ENCODE assay signal across 18 cellular contexts in genomic region chr11:4059424-4059823, GRCh38. TPM values are rescaled to one million over a fixed set of nuclear protein-coding genes. Genes with fewer than 3 reads are reported as not detected.
DNase-seq lines count a peak whose midpoint lies in the region; ATAC-seq and TF ChIP-seq lines count a peak whose summit lies in the region.
"Had no signal": no experiment of that assay in that cellular context is flagged by ENCODE, and none has a peak within 500 bp of the region (broad histone marks: within the 10 kb centered on the region; RNA-seq: fewer than 3 reads in every experiment).

No MANE protein-coding gene starts in this region.

- intact Hi-C loops in head of caudate nucleus (cut with DNase I) = no loop called here

- peak overlapping the region; percentile 92 for H3K27ac Mint-ChIP-seq in activated naive CD8-positive, alpha-beta T cell
- H3K27ac Mint-ChIP-seq in activated naive CD8-positive, alpha-beta T cell treated with anti-CD3 and anti-CD28 coated beads for 36 hours = no peak overlapping the region
- peak overlapping the region; percentile 50 for H3K27ac Mint-ChIP-seq in activated T-helper 17 cell treated with anti-CD3 and anti-CD28 coated beads, Interleukin-2, amount 50 U/mL, for 72 hours

- no peaks in the 10 kb centered on the region for H3K27me3 Mint-ChIP-seq in activated naive CD8-positive, alpha-beta T cell
- H3K27me3 Mint-ChIP-seq in activated naive CD8-positive, alpha-beta T cell treated with anti-CD3 and anti-CD28 coated beads for 36 hours = no peaks in the 10 kb centered on the region
- H3K27me3 Mint-ChIP-seq in activated T-helper 17 cell treated with anti-CD3 and anti-CD28 coated beads, Interleukin-2, amount 50 U/mL, for 72 hours = no peaks in the 10 kb centered on the region

- H3K4me3 Mint-ChIP-seq in activated naive CD8-positive, alpha-beta T cell = no peak overlapping the region
- H3K4me3 Mint-ChIP-seq in activated naive CD8-positive, alpha-beta T cell treated with anti-CD3 and anti-CD28 coated beads for 36 hours = no peak overlapping the region
- no peak overlapping the region for H3K4me3 Mint-ChIP-seq in activated T-helper 17 cell treated with anti-CD3 and anti-CD28 coated beads, Interleukin-2, amount 50 U/mL, for 72 hours
- H3K4me3 Mint-ChIP-seq: CD8-positive, alpha-beta T cell had no signal

- TF ChIP-seq POLR2A in erythroblast (IDR thresholded peaks at IDR 0.05; ENCODE audit: low read length) = no peak

- no peak for DNase-seq in activated naive CD8-positive, alpha-beta T cell treated with anti-CD3 and anti-CD28 coated beads for 36 hours
- DNase-seq in head of caudate nucleus = no peak
- no peak for DNase-seq in NCI-H2196 (lab: John Stamatoyannopoulos, UW; ENCODE audit: unreplicated experiment)
- DNase-seq in erythroblast (lab: John Stamatoyannopoulos, UW) = no peak
- DNase-seq: CD8-positive, alpha-beta T cell; GF-D8; GM23248; KBM-7; NCI-H1092; NCI-H1694; NCI-H446 treated with DMSO at 0.1 percent for 48 hours; NCI-H774; SHP77 had no signal

- H3K9me3 Mint-ChIP-seq in activated naive CD8-positive, alpha-beta T cell (ENCODE audit: low read depth) = no peaks in the 10 kb centered on the region
- H3K9me3 Mint-ChIP-seq in activated naive CD8-positive, alpha-beta T cell treated with anti-CD3 and anti-CD28 coated beads for 36 hours = no peaks in the 10 kb centered on the region
- no peaks in the 10 kb centered on the region for H3K9me3 Mint-ChIP-seq in activated T-helper 17 cell treated with anti-CD3 and anti-CD28 coated beads, Interleukin-2, amount 50 U/mL, for 72 hours
- H3K9me3 Mint-ChIP-seq: CD8-positive, alpha-beta T cell had no signal

- H3K4me1 Mint-ChIP-seq in activated naive CD8-positive, alpha-beta T cell (ENCODE audit: low read depth) = peaks cover 48% of the 10 kb centered on the region
- H3K4me1 Mint-ChIP-seq in activated naive CD8-positive, alpha-beta T cell treated with anti-CD3 and anti-CD28 coated beads for 36 hours = peaks cover 41% of the 10 kb centered on the region
- H3K4me1 Mint-ChIP-seq in activated T-helper 17 cell treated with anti-CD3 and anti-CD28 coated beads, Interleukin-2, amount 50 U/mL, for 72 hours = peaks cover 14% of the 10 kb centered on the region

- H3K36me3 Mint-ChIP-seq in activated naive CD8-positive, alpha-beta T cell = peaks cover 12% of the 10 kb centered on the region
- peaks cover 24% of the 10 kb centered on the region for H3K36me3 Mint-ChIP-seq in activated naive CD8-positive, alpha-beta T cell treated with anti-CD3 and anti-CD28 coated beads for 36 hours
- peaks cover 77% of the 10 kb centered on the region for H3K36me3 Mint-ChIP-seq in activated T-helper 17 cell treated with anti-CD3 and anti-CD28 coated beads, Interleukin-2, amount 50 U/mL, for 72 hours (ENCODE audit: low read depth)

- ATAC-seq in activated T-helper 17 cell treated with anti-CD3 and anti-CD28 coated beads, Interleukin-2, amount 50 U/mL, for 72 hours (replicated peaks) = no peak
- ATAC-seq in esophagus mucosa = peak; percentile 83
- ATAC-seq in HG03432 (IDR thresholded peaks at IDR 0.05; ENCODE audit: unreplicated experiment) = no peak
- ATAC-seq: CD8-positive, alpha-beta T cell; Panc1 had no signal

RNA-seq across cellular contexts. Expression of gene RRM1, which starts 35.2 kb away (rescaled TPM):
- total RNA-seq in activated naive CD8-positive, alpha-beta T cell treated with anti-CD3 and anti-CD28 coated beads for 36 hours = 100 to 1,000 TPM; 217 to 237 TPM
- 100 to 1,000 TPM; 193 to 204 TPM for total RNA-seq in activated T-helper 17 cell treated with anti-CD3 and anti-CD28 coated beads, Interleukin-2, amount 50 U/mL, for 72 hours
- total RNA-seq in esophagus mucosa = 84.4 TPM
